Comparison of ENCODE assay signal across 8 cellular contexts in genomic region chr7:100126931-100127865, GRCh38. TPM values are rescaled to one million over a fixed set of nuclear protein-coding genes. Genes with fewer than 3 reads are reported as not detected.
DNase-seq lines count a peak whose midpoint lies in the region; ATAC-seq and TF ChIP-seq lines count a peak whose summit lies in the region.

A gene with protein sequence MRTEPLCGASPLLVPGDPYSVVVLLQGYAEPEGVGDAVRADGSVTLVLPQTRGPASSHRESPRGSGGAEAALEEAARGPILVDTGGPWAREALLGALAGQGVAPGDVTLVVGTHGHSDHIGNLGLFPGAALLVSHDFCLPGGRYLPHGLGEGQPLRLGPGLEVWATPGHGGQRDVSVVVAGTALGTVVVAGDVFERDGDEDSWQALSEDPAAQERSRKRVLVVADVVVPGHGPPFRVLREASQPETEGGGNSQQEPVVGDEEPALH (plus strand): TSS chr7:100126967. CDS start chr7:100127396, 429 bp downstream.

- no peak for TF ChIP-seq CTCF in AG09309 (IDR thresholded peaks at IDR 0.05; ENCODE audit: control insufficient read depth, insufficient read depth, low read depth, low read length, missing control alignments)

- peak within 1 kb of the TSS; percentile 91 for H3K4me3 ChIP-seq in AG09309 (ENCODE audit: control insufficient read depth, low read depth, low read length)

- DNase-seq in AG09309 (ENCODE audit: low read depth) = peak; percentile 79
- DNase-seq in NCI-H510A (lab: John Stamatoyannopoulos, UW) = peak; percentile 76
- DNase-seq in activated CD4-positive, alpha-beta T cell treated with anti-CD3 and anti-CD28 coated beads for 24 hours (ENCODE audit: low read depth in 2 of 2) = peak; percentile 89 to 91
- peak; percentile 96 for DNase-seq in cerebellum (ENCODE audit: low spot score)
- peak; percentile 88 for DNase-seq in kidney glomerular epithelial cell (lab: John Stamatoyannopoulos, UW)
- DNase-seq in stimulated activated CD4-positive, alpha-beta T cell treated with anti-CD3 and anti-CD28 coated beads, Interleukin-15, amount 100 ng/mL, for 24 hours = peak; percentile 93

- ATAC-seq in GM19025 (IDR thresholded peaks at IDR 0.05; ENCODE audit: low read depth, unreplicated experiment) (peak; percentile 53), HG03354 (IDR thresholded peaks at IDR 0.05; ENCODE audit: poor library complexity, severe bottlenecking, unreplicated experiment) (peak; percentile 74)

RNA-seq across cellular contexts. Expression of the gene that starts here (rescaled TPM):
- total RNA-seq in cerebellum = 2.4 TPM

Comparison
In these comparisons a context has a peak if more than half of its experiments do, and no peak if none do; other contexts are left out.
1. Peak in every context shown above with its lines: DNase-seq, ATAC-seq and H3K4me3 ChIP-seq.